ENCODE assay signal across 26 cellular contexts in genomic region chr2:192993059-192993458, GRCh38.
"Had no signal": no experiment of that assay in that cellular context is flagged by ENCODE, and none has a peak within 500 bp of the region (broad histone marks: within the 10 kb centered on the region; RNA-seq: fewer than 3 reads in every experiment).

No MANE protein-coding gene starts in this region.

- ATAC-seq: stimulated activated effector memory CD8-positive, alpha-beta T cell treated with anti-CD3 and anti-CD28 coated beads, Interleukin-12 subunit alpha, Interleukin-12 subunit beta, amount 100 ng/mL, for 72 hours; stimulated activated memory B cell treated with anti-CD40 and anti-IgM and Interleukin-4, amounts not matched to agents 10 μg/mL and 1 μg/mL and 100 μg/mL, for 72 hours; stimulated activated naive B cell treated with anti-CD40 and anti-IgM and Interleukin-4, amounts not matched to agents 10 μg/mL and 1 μg/mL and 100 μg/mL, for 72 hours; stimulated activated naive CD8-positive, alpha-beta T cell treated with anti-CD3 and anti-CD28 coated beads, Interleukin-15, amount 100 ng/mL, for 72 hours; stimulated activated naive CD8-positive, alpha-beta T cell treated with anti-CD3 and anti-CD28 coated beads, Interleukin-15, Interleukin-2, amounts not matched to agents 100 U/mL and 50 U/mL, for 24 hours; upper lobe of right lung had no signal

- H3K4me3 ChIP-seq: stomach, suprapubic skin, testis, thoracic aorta, thyroid gland, tibial artery, tibial nerve, transverse colon, upper lobe of left lung, upper lobe of right lung, uterus, vagina had no signal

- DNase-seq: stimulated activated CD4-positive, alpha-beta T cell treated with anti-CD3 and anti-CD28 coated beads, Interleukin-2, amount 100 ng/mL, for 48 hours; stimulated activated CD4-positive, alpha-beta T cell treated with anti-CD3 and anti-CD28 coated beads, Interleukin-4, amount 100 ng/mL, for 1 hour; stimulated activated CD4-positive, alpha-beta T cell treated with anti-CD3 and anti-CD28 coated beads, Interleukin-4, amount 100 ng/mL, for 24 hours; stimulated activated CD4-positive, alpha-beta T cell treated with anti-CD3 and anti-CD28 coated beads, Interleukin-4, amount 100 ng/mL, for 4 hours; stimulated activated CD8-positive, alpha-beta memory T cell treated with anti-CD3 and anti-CD28 coated beads, Interleukin-4, amount 100 ng/mL, for 48 hours; stimulated activated naive B cell treated with anti-CD40 and anti-IgM and Interleukin-4, amounts not matched to agents 10 μg/mL and 1 μg/mL and 100 μg/mL, for 72 hours; stimulated activated naive CD4-positive, alpha-beta T cell; stimulated activated naive CD4-positive, alpha-beta T cell treated with Interleukin-2 at 50 U/mL for 16 hours; stimulated activated naive CD8-positive, alpha-beta T cell treated with anti-CD3 and anti-CD28 coated beads, Interleukin-15, amount 100 ng/mL, for 72 hours; stimulated activated naive CD8-positive, alpha-beta T cell treated with anti-CD3 and anti-CD28 coated beads, Interleukin-15, Interleukin-2, amounts not matched to agents 100 U/mL and 50 U/mL, for 24 hours; stomach; substantia nigra; testis; thyroid gland; tibial artery; transverse colon; trophoblast cell; upper lobe of left lung; upper lobe of right lung; uterus had no signal

- H3K27me3 ChIP-seq: stomach, suprapubic skin, testis, thyroid gland, tibial artery, tibial nerve, transverse colon, upper lobe of left lung, upper lobe of right lung, uterus, vagina had no signal

- H3K36me3 ChIP-seq: stomach, suprapubic skin, thoracic aorta, thyroid gland, tibial artery, tibial nerve, transverse colon, upper lobe of left lung, upper lobe of right lung, uterus, vagina had no signal

- H3K9me3 ChIP-seq: stomach, suprapubic skin, testis, thoracic aorta, thyroid gland, tibial artery, transverse colon, upper lobe of left lung, upper lobe of right lung, uterus had no signal

- H3K27ac ChIP-seq: stomach, suprapubic skin, testis, thoracic aorta, thyroid gland, tibial artery, tibial nerve, transverse colon, upper lobe of left lung, upper lobe of right lung, uterus, vagina had no signal

- H3K4me1 ChIP-seq: stomach, suprapubic skin, testis, thyroid gland, tibial artery, tibial nerve, transverse colon, upper lobe of left lung, upper lobe of right lung, uterus, vagina had no signal
